In genomic region chr4:119212251-119212963, GRCh38 we compare ENCODE assay signal across 8 cellular contexts. TPM values are rescaled to one million over a fixed set of nuclear protein-coding genes. Genes with fewer than 3 reads are reported as not detected.
DNase-seq lines count a peak whose midpoint lies in the region; ATAC-seq and TF ChIP-seq lines count a peak whose summit lies in the region.

TSS of gene USP53 (plus strand) at chr4:119212713. CDS start at chr4:119239760, 27,047 bp downstream.

- H3K9me3 ChIP-seq in RWPE2 (ENCODE audit: severe bottlenecking) = no peaks in the 10 kb centered on the region
- no peaks in the 10 kb centered on the region for H3K9me3 ChIP-seq in fibroblast of lung (ENCODE audit: control insufficient read depth, insufficient read depth, low read depth, low read length)

- peak within 1 kb of the TSS; percentile 89 for H3K4me2 ChIP-seq in fibroblast of lung (ENCODE audit: extremely low read depth, insufficient read depth, low read length)

- TF ChIP-seq CTCF in RWPE2 (IDR thresholded peaks at IDR 0.05; ENCODE audit: poor library complexity, severe bottlenecking) (no peak), fibroblast of lung (conservative IDR thresholded peaks at IDR 0.05 in 1 of 2, IDR thresholded peaks at IDR 0.05 in 1 of 2; ENCODE audit: low read depth in 1 of 2, low read length in 2 of 2) (no peak)

- DNase-seq in Daoy (ENCODE audit: low read depth) (peak; percentile 92), H4 (ENCODE audit: low spot score) (peak; percentile 95), LoVo (ENCODE audit: low spot score) (peak; percentile 96), RWPE2 (ENCODE audit: low spot score) (peak; percentile 98), fibroblast of lung (ENCODE audit: low read depth in 2 of 2) (peak; percentile 96 to 98), naive B cell (peak; percentile 95)
- peak; percentile 97 for DNase-seq in activated T-helper 9 cell treated with anti-CD3 and anti-CD28 coated beads, Interleukin-2, amount 50 U/mL, for 16 hours (ENCODE audit: low read depth)
- DNase-seq in stimulated activated effector memory CD8-positive, alpha-beta T cell treated with anti-CD3 and anti-CD28 coated beads, Interleukin-12 subunit alpha, Interleukin-12 subunit beta, amount 100 ng/mL, for 72 hours (ENCODE audit: low spot score in 2 of 2) = peak; percentile 87 to 97

- H3K27me3 ChIP-seq in RWPE2 (ENCODE audit: insufficient read depth, poor library complexity, severe bottlenecking) (no peaks in the 10 kb centered on the region), fibroblast of lung (ENCODE audit: control insufficient read depth, insufficient read depth, low read length) (no peaks in the 10 kb centered on the region)

- peaks cover 19 to 45% (median 22%) of the 10 kb centered on the region in 3 donors for H3K4me1 Mint-ChIP-seq in naive B cell
- peaks cover 41% of the 10 kb centered on the region for H3K4me1 Mint-ChIP-seq in stimulated activated effector memory CD8-positive, alpha-beta T cell treated with anti-CD3 and anti-CD28 coated beads, Interleukin-12 subunit alpha, Interleukin-12 subunit beta, amount 100 ng/mL, for 72 hours

- H3K4me1 ChIP-seq in RWPE2 (ENCODE audit: insufficient read depth, poor library complexity, severe bottlenecking) (peaks cover 29% of the 10 kb centered on the region), fibroblast of lung (ENCODE audit: control insufficient read depth, extremely low read depth, insufficient read depth, low read length) (peaks cover 20% of the 10 kb centered on the region)

- H2AFZ ChIP-seq in fibroblast of lung (ENCODE audit: low read length) = peak within 1 kb of the TSS; percentile 89

- no peaks in the 10 kb centered on the region for H3K9me3 Mint-ChIP-seq in naive B cell
- H3K9me3 Mint-ChIP-seq in stimulated activated effector memory CD8-positive, alpha-beta T cell treated with anti-CD3 and anti-CD28 coated beads, Interleukin-12 subunit alpha, Interleukin-12 subunit beta, amount 100 ng/mL, for 72 hours = no peaks in the 10 kb centered on the region

- peak within 1 kb of the TSS; percentile 84 to 95 (median 92) for H3K27ac Mint-ChIP-seq in naive B cell
- H3K27ac Mint-ChIP-seq in stimulated activated effector memory CD8-positive, alpha-beta T cell treated with anti-CD3 and anti-CD28 coated beads, Interleukin-12 subunit alpha, Interleukin-12 subunit beta, amount 100 ng/mL, for 72 hours = peak within 1 kb of the TSS; percentile 90

- H3K4me3 Mint-ChIP-seq in naive B cell = peak within 1 kb of the TSS; percentile 89 to 99 (median 96)
- H3K4me3 Mint-ChIP-seq in stimulated activated effector memory CD8-positive, alpha-beta T cell treated with anti-CD3 and anti-CD28 coated beads, Interleukin-12 subunit alpha, Interleukin-12 subunit beta, amount 100 ng/mL, for 72 hours = peak within 1 kb of the TSS; percentile 91

- H3K27ac ChIP-seq in RWPE2 (ENCODE audit: poor library complexity, severe bottlenecking) (peak within 1 kb of the TSS; percentile 93), fibroblast of lung (ENCODE audit: insufficient read depth, low read length) (peak within 1 kb of the TSS; percentile 89)

- peak within 1 kb of the TSS; percentile 77 for H3K9ac ChIP-seq in fibroblast of lung (ENCODE audit: insufficient read depth, low read length)

- ATAC-seq in RWPE2 (ENCODE audit: low read depth) = peak; percentile 86
- peak; percentile 88 to 89 for ATAC-seq in naive B cell (ENCODE audit: low read depth in 2 of 2)
- ATAC-seq in stimulated activated effector memory CD8-positive, alpha-beta T cell treated with anti-CD3 and anti-CD28 coated beads, Interleukin-12 subunit alpha, Interleukin-12 subunit beta, amount 100 ng/mL, for 72 hours = peak; percentile 94

- H3K4me3 ChIP-seq in RWPE2 (ENCODE audit: severe bottlenecking) (peak within 1 kb of the TSS; percentile 88), fibroblast of lung (replicated peaks in 1 of 4; ENCODE audit: control extremely low read depth in 1 of 4, insufficient read depth in 1 of 4, low read depth in 3 of 4, low read length in 4 of 4) (peak within 1 kb of the TSS; percentile 79 to 99 (median 89))

- no peaks in the 10 kb centered on the region for H4K20me1 ChIP-seq in fibroblast of lung (ENCODE audit: control insufficient read depth, extremely low read depth, insufficient read depth, low read length)

- H3K36me3 ChIP-seq in RWPE2 (ENCODE audit: low read depth) = peaks cover 24% of the 10 kb centered on the region
- no peaks in the 10 kb centered on the region for H3K36me3 ChIP-seq in fibroblast of lung (ENCODE audit: control insufficient read depth, insufficient read depth, low read length)

- peaks cover 38% of the 10 kb centered on the region for H3K79me2 ChIP-seq in fibroblast of lung (ENCODE audit: control insufficient read depth, insufficient read depth, low read length)

- no peaks in the 10 kb centered on the region for H3K27me3 Mint-ChIP-seq in naive B cell

- H3K36me3 Mint-ChIP-seq in naive B cell = peaks cover 3% of the 10 kb centered on the region in 2 donors
- peaks cover 19% of the 10 kb centered on the region for H3K36me3 Mint-ChIP-seq in stimulated activated effector memory CD8-positive, alpha-beta T cell treated with anti-CD3 and anti-CD28 coated beads, Interleukin-12 subunit alpha, Interleukin-12 subunit beta, amount 100 ng/mL, for 72 hours

RNA-seq across cellular contexts. Expression of gene USP53, which starts in this region (rescaled TPM):
- total RNA-seq in Daoy (2014; rRNA removed; shearing (Covaris generic)) = 4.4 and 4.9 TPM in 2 replicates
- 2.8 and 6.7 TPM in 2 replicates for total RNA-seq in H4 (2014; rRNA removed; shearing (Covaris generic))
- total RNA-seq in fibroblast of lung = 90.7 and 102 TPM in 2 replicates
- polyA plus RNA-seq in fibroblast of lung (55.7 and 56.9 TPM in 2 replicates), naive B cell (ENCODE audit: low read depth in 6 of 6) (10 to 100 TPM in 2 of 6 donors, 1 to 10 TPM in 3, under 1 TPM in 1; 1.00 to 19.4 (median 7.0) TPM)
- polyA plus RNA-seq in fibroblast of lung (2012) = 35.7 and 37.3 TPM in 2 replicates
- 10.2 and 17.8 TPM in 2 replicates for polyA minus RNA-seq in fibroblast of lung (ENCODE audit: low replicate concordance)

Comparison
In these comparisons a context has a peak if more than half of its experiments do, and no peak if none do; other contexts are left out.
1. Peak in every context shown above with its lines: DNase-seq, ATAC-seq, H3K4me3 ChIP-seq and H3K27ac ChIP-seq.
2. RNA of gene USP53 (total RNA-seq): 90.7 to 102 TPM in fibroblast of lung; 2.8 to 6.7 TPM in H4 and 4.4 to 4.9 TPM in Daoy; every median in the first group is over 10 times any median in the second.